Comparison of ENCODE assay signal across 1 cellular context in genomic region chr19:14006766-14007562, GRCh38.
A peak's percentile ranks its signal among the peaks of the same experiment; 100 is the strongest.
TF ChIP-seq lines count a peak whose summit lies in the region.

No MANE protein-coding gene starts in this region.

TF ChIP-seq in HepG2, 621 proteins besides CTCF, POLR2A, EP300 and RAD21 (continued from another document and continues in another):
- TF ChIP-seq TIGD3 (CRISPR knock-in tag; IDR thresholded peaks at IDR 0.05; ENCODE audit: borderline replicate concordance) (no peak), SRSF1 (optimal IDR thresholded peaks at IDR 0.05; ENCODE audit: low read depth, low read length) (no peak), RORA (CRISPR knock-in tag; IDR thresholded peaks at IDR 0.05) (no peak), HNF4G (IDR thresholded peaks at IDR 0.05; ENCODE audit: borderline replicate concordance, low read depth, low read length) (no peak), HNF4G (CRISPR knock-in tag; IDR thresholded peaks at IDR 0.05; ENCODE audit: borderline replicate concordance, low read depth) (peak; percentile 74; the same call in 1 of the 2 replicates), MIXL1 (CRISPR knock-in tag; IDR thresholded peaks at IDR 0.05) (no peak), ZNF333 (CRISPR knock-in tag; IDR thresholded peaks at IDR 0.05; ENCODE audit: borderline replicate concordance) (peak; percentile 84; the same call in 1 of the 2 replicates), SSRP1 (CRISPR knock-in tag; IDR thresholded peaks at IDR 0.05) (no peak), SP1 (IDR thresholded peaks at IDR 0.05) (no peak), SP1 (CRISPR knock-in tag; IDR thresholded peaks at IDR 0.05) (no peak), ZBTB49 (CRISPR knock-in tag; IDR thresholded peaks at IDR 0.05; ENCODE audit: borderline replicate concordance) (peak; percentile 57; the same call in 1 of the 2 replicates), NFIC (IDR thresholded peaks at IDR 0.05; ENCODE audit: low read length) (no peak), ZNF329 (CRISPR knock-in tag; IDR thresholded peaks at IDR 0.05; ENCODE audit: low read depth) (no peak), ZNF34 (CRISPR knock-in tag; IDR thresholded peaks at IDR 0.05; ENCODE audit: borderline replicate concordance) (no peak), ZNF746 (CRISPR knock-in tag; IDR thresholded peaks at IDR 0.05) (peak; percentile 62; the same call in 1 of the 2 replicates), ZNF629 (CRISPR knock-in tag; conservative IDR thresholded peaks at IDR 0.05) (0 out of 2 replicates have a peak, but pooled peaks have one; percentile 13), THAP9 (CRISPR knock-in tag; IDR thresholded peaks at IDR 0.05; ENCODE audit: borderline replicate concordance) (no peak), SMARCE1 (IDR thresholded peaks at IDR 0.05; ENCODE audit: borderline replicate concordance) (no peak), PRDM4 (CRISPR knock-in tag; IDR thresholded peaks at IDR 0.05; ENCODE audit: borderline replicate concordance) (no peak), RBFOX2 (IDR thresholded peaks at IDR 0.05; ENCODE audit: low read depth, low read length) (peak; percentile 82; the same call in 1 of the 2 replicates), ZNF142 (CRISPR knock-in tag; IDR thresholded peaks at IDR 0.05) (peak; percentile 9; the same call in 1 of the 2 replicates), THYN1 (CRISPR knock-in tag; IDR thresholded peaks at IDR 0.05; ENCODE audit: borderline replicate concordance, low read depth) (no peak), CREBL2 (CRISPR knock-in tag; IDR thresholded peaks at IDR 0.05; ENCODE audit: borderline replicate concordance) (peak; percentile 44; the same call in 1 of the 2 replicates), MXD1 (CRISPR knock-in tag; IDR thresholded peaks at IDR 0.05) (0 out of 2 replicates have a peak, but pooled peaks have one; percentile 52), ZNF7 (CRISPR knock-in tag; IDR thresholded peaks at IDR 0.05) (no peak), HMG20A (CRISPR knock-in tag; IDR thresholded peaks at IDR 0.05; ENCODE audit: borderline replicate concordance) (no peak), RARA (CRISPR knock-in tag; IDR thresholded peaks at IDR 0.05) (no peak; the same call in 1 of the 2 replicates), ZNF703 (CRISPR knock-in tag; IDR thresholded peaks at IDR 0.05; ENCODE audit: borderline replicate concordance) (peak; percentile 51), CREM (IDR thresholded peaks at IDR 0.05) (no peak; the same call in 1 of the 2 replicates), CREM (CRISPR knock-in tag; IDR thresholded peaks at IDR 0.05) (peak; percentile 90), JARID2 (CRISPR knock-in tag; IDR thresholded peaks at IDR 0.05; ENCODE audit: insufficient replicate concordance) (no peak), ZZZ3 (CRISPR knock-in tag; IDR thresholded peaks at IDR 0.05; ENCODE audit: borderline replicate concordance) (no peak), RAD51 (IDR thresholded peaks at IDR 0.05; ENCODE audit: borderline replicate concordance) (no peak), SIX4 (CRISPR knock-in tag; IDR thresholded peaks at IDR 0.05) (no peak), ISL2 (CRISPR knock-in tag; IDR thresholded peaks at IDR 0.05) (no peak), ZNF777 (CRISPR knock-in tag; IDR thresholded peaks at IDR 0.05) (peak; percentile 89), HDAC6 (IDR thresholded peaks at IDR 0.05; ENCODE audit: low read depth, low read length) (no peak), NRL (CRISPR knock-in tag; IDR thresholded peaks at IDR 0.05; ENCODE audit: borderline replicate concordance) (peak; percentile 79), THAP8 (CRISPR knock-in tag; IDR thresholded peaks at IDR 0.05; ENCODE audit: borderline replicate concordance) (no peak), ZNF550 (CRISPR knock-in tag; IDR thresholded peaks at IDR 0.05; ENCODE audit: borderline replicate concordance) (no peak), SNAPC2 (CRISPR knock-in tag; IDR thresholded peaks at IDR 0.05) (0 out of 2 replicates have a peak, but pooled peaks have one; percentile 49), TBL1XR1 (IDR thresholded peaks at IDR 0.05; ENCODE audit: borderline replicate concordance, low read length, partially characterized antibody) (no peak), BHLHE40 (IDR thresholded peaks at IDR 0.05; ENCODE audit: low read length) (0 out of 2 replicates have a peak, but pooled peaks have one; percentile 5), HNF4A (CRISPR knock-in tag; IDR thresholded peaks at IDR 0.05) (no peak), DZIP1 (CRISPR knock-in tag; IDR thresholded peaks at IDR 0.05) (0 out of 2 replicates have a peak, but pooled peaks have one; percentile 26), ZNF230 (CRISPR knock-in tag; IDR thresholded peaks at IDR 0.05) (no peak)
